Comparison of ENCODE assay signal across 18 cellular contexts in genomic region chr17:11922634-11923033, GRCh38.
"Had no signal": no experiment of that assay in that cellular context is flagged by ENCODE, and none has a peak within 500 bp of the region (broad histone marks: within the 10 kb centered on the region; RNA-seq: fewer than 3 reads in every experiment).

No MANE protein-coding gene starts in this region.

- H3K9me3 ChIP-seq: MG63, SK-N-SH had no signal

- H3K9me2 ChIP-seq: SK-N-SH had no signal

- H3K9ac ChIP-seq: SK-N-SH had no signal

- H3K4me3 ChIP-seq: MG63 had no signal

- H3K4me2 ChIP-seq: SK-N-SH had no signal

- H3K27me3 ChIP-seq: MG63 had no signal

- H3K36me3 ChIP-seq: MG63 had no signal

- DNase-seq: KBM-7, MG63, NCI-H1092, NCI-H1105 treated with DMSO at 0.1 percent for 48 hours, NCI-H1417 treated with DMSO at 0.1 percent for 48 hours, NCI-H146, NCI-H1694 treated with DMSO at 0.1 percent for 48 hours, NCI-H1930, NCI-H2081, NCI-H2107, NCI-H2227 treated with DMSO at 0.1 percent for 48 hours, NCI-H524, NCI-H69, NCI-H774, SK-N-SH, SW 1271 had no signal

- H3K27ac ChIP-seq: HL-60, RWPE1 had no signal
